ENCODE assay signal across 30 cellular contexts in genomic region chr19:7973883-7974282, GRCh38.
DNase-seq lines count a peak whose midpoint lies in the region; ATAC-seq, FAIRE-seq and TF ChIP-seq lines count a peak whose summit lies in the region.
"Had no signal": no experiment of that assay in that cellular context is flagged by ENCODE, and none has a peak within 500 bp of the region (broad histone marks: within the 10 kb centered on the region; RNA-seq: fewer than 3 reads in every experiment).

No MANE protein-coding gene starts in this region.

- ATAC-seq in HG03135 (IDR thresholded peaks at IDR 0.05; ENCODE audit: unreplicated experiment) = no peak
- ATAC-seq: foreskin keratinocyte; naive thymus-derived CD8-positive, alpha-beta T cell had no signal

- peak overlapping the region; percentile 56 for H3K27ac ChIP-seq in RWPE1
- H3K27ac ChIP-seq: adrenal gland, cardiac muscle cell, foreskin keratinocyte, HL-60, Peyer's patch, prostate gland, skin epidermis, suprapubic skin, VCaP had no signal

- intact Hi-C loops in posterior cingulate gyrus (cut with DNase I) = loop anchor here (5.0 to 10.0 kb wide), 2 partner anchors 33 to 281 kb away; partner anchors contain the start of gene ELAVL1

- DNase-seq in RWPE1 (ENCODE audit: low spot score) = no peak
- peak; percentile 68 for DNase-seq in globus pallidus (ENCODE audit: low spot score)
- peak; percentile 61 for DNase-seq in inferior parietal cortex (ENCODE audit: extremely low spot score)
- DNase-seq in posterior cingulate gyrus = peak; percentile 53 to 97 (median 82)
- DNase-seq in KG1 (lab: John Stamatoyannopoulos, UW) = no peak
- DNase-seq in RCC 7860 (ENCODE audit: low spot score) = no peak
- no peak for DNase-seq in NCI-H345 treated with DMSO at 0.1 percent for 48 hours (lab: John Stamatoyannopoulos, UW; ENCODE audit: unreplicated experiment)
- DNase-seq: activated CD4-positive, alpha-beta T cell treated with anti-CD3 and anti-CD28 coated beads, Interleukin-2, amount 50 U/mL, for 1 hour; activated CD8-positive, alpha-beta memory T cell treated with anti-CD3 and anti-CD28 coated beads, Interleukin-2, amount 50 U/mL, for 48 hours; activated effector memory CD4-positive, alpha-beta T cell treated with anti-CD3 and anti-CD28 coated beads, Interleukin-2, amount 50 U/mL, for 16 hours; CD4-positive, alpha-beta T cell; DMS 273 treated with DMSO at 0.1 percent for 48 hours; effector CD4-positive, alpha-beta T cell; foreskin keratinocyte; GOT3; naive thymus-derived CD8-positive, alpha-beta T cell; NCI-H1105; NCI-H2107; NCI-H510A; Peyer's patch; stimulated activated CD4-positive, alpha-beta T cell treated with anti-CD3 and anti-CD28 coated beads, Interleukin-1b, Interleukin-23, amount 100 ng/mL, for 48 hours; T-helper 2 cell had no signal

- CTCF ChIA-PET in RWPE1 (lab: Yijun Ruan, JAX) = interaction anchor here (0.8 kb wide), 1 partner anchor 29 kb away, joined by 3 read pairs; no protein-coding TSS in a partner anchor

- TF ChIP-seq CTCF in RWPE1 (conservative IDR thresholded peaks at IDR 0.05; ENCODE audit: low read depth) = no peak

- POLR2A ChIA-PET in RWPE1 (lab: Yijun Ruan, JAX; ENCODE audit: low non-redundant PET) = no interaction called here

- FAIRE-seq in RCC 7860 (lab: Jason Lieb, UNC) = no peak

Comparison
In these comparisons a context has a peak if more than half of its experiments do, and no peak if none do; other contexts are left out.
1. DNase-seq: peak in globus pallidus (single experiment), inferior parietal cortex (single experiment) and posterior cingulate gyrus (10 of 10); none in RWPE1 (single experiment), KG1 (single experiment), RCC 7860 (single experiment) and NCI-H345 treated with DMSO at 0.1 percent for 48 hours (single experiment).